Comparison of ENCODE assay signal across 14 cellular contexts in genomic region chr5:38453921-38454320, GRCh38.
DNase-seq lines count a peak whose midpoint lies in the region; ATAC-seq, FAIRE-seq and TF ChIP-seq lines count a peak whose summit lies in the region.
"Had no signal": no experiment of that assay in that cellular context is flagged by ENCODE, and none has a peak within 500 bp of the region (broad histone marks: within the 10 kb centered on the region; RNA-seq: fewer than 3 reads in every experiment).

No MANE protein-coding gene starts in this region.

- WGBS in mesenchymal stem cell, result 94% methylated on average over 11 of the region's 11 CpGs
- 58% methylated on average over 11 of the region's 11 CpGs for WGBS in HepG2 (ENCODE audit: low lambda C conversion rate)

- no peaks in the 10 kb centered on the region for H3K79me2 ChIP-seq in HepG2 (ENCODE audit: insufficient read depth, low read length)

- no peak for DNase-seq in T-helper 2 cell treated with Interferon-gamma antibody and Interleukin-4, amounts not matched to agents 5 μg/mL and 100 μg/mL, for 36 hours (ENCODE audit: low spot score)
- DNase-seq in T-helper 2 cell, result no peak
- no peak for DNase-seq in mesenchymal stem cell
- no peak for DNase-seq in HuH-7 (ENCODE audit: low spot score)
- no peak for DNase-seq in GM03348 (ENCODE audit: low spot score)
- DNase-seq in HepG2 (ENCODE audit: low spot score), result no peak
- DNase-seq: 8988T, mammary epithelial cell, NCI-H1092 treated with DMSO at 0.1 percent for 48 hours, pancreas, trophoblast cell had no signal

- H3K27me3 ChIP-seq in mesenchymal stem cell (ENCODE audit: control insufficient read depth in 1 of 2, insufficient read depth in 1 of 2, low read length in 2 of 2) (peaks cover 0 to 4% of the 10 kb centered on the region in 2 experiments), HepG2 (ENCODE audit: control insufficient read depth in 1 of 2, insufficient read depth in 2 of 2, low read length in 2 of 2) (peaks cover 2 to 43% of the 10 kb centered on the region in 2 experiments; a peak in 4 of 5 replicates)
- H3K27me3 ChIP-seq: pancreas had no signal

- H3K27me3 Mint-ChIP-seq in T-helper 2 cell treated with Interferon-gamma antibody and Interleukin-4, amounts not matched to agents 5 μg/mL and 100 μg/mL, for 36 hours (ENCODE audit: low read depth), result peaks cover 83% of the 10 kb centered on the region

- peaks cover 18% of the 10 kb centered on the region for H3K4me1 Mint-ChIP-seq in T-helper 2 cell treated with Interferon-gamma antibody and Interleukin-4, amounts not matched to agents 5 μg/mL and 100 μg/mL, for 36 hours (ENCODE audit: low read depth)

- H3K4me2 ChIP-seq in mesenchymal stem cell (ENCODE audit: low read length, poor library complexity, severe bottlenecking) (no peak overlapping the region), HepG2 (ENCODE audit: low read depth, low read length) (no peak overlapping the region)

- intact Hi-C loops in HepG2 (cut with micrococcal nuclease; ENCODE audit: unreplicated experiment), result no loop called here

- H3K4me3 ChIP-seq in mesenchymal stem cell (ENCODE audit: insufficient read depth in 1 of 2, low read depth in 1 of 2, low read length in 2 of 2) (no peak overlapping the region), HepG2 (replicated peaks in 1 of 3; ENCODE audit: insufficient read depth in 1 of 3, low read depth in 2 of 3, low read length in 3 of 3) (no peak overlapping the region)
- H3K4me3 ChIP-seq: pancreas had no signal

- H3K4me3 Mint-ChIP-seq in T-helper 2 cell treated with Interferon-gamma antibody and Interleukin-4, amounts not matched to agents 5 μg/mL and 100 μg/mL, for 36 hours, result peak overlapping the region; percentile 23
- H3K4me3 Mint-ChIP-seq: dendritic cell treated with granulocyte-macrophage colony-stimulating factor and Interleukin-4, amounts not matched to agents 40 ng/mL and 50 ng/mL, for 4 days had no signal

- no peak overlapping the region for H3K4ac ChIP-seq in mesenchymal stem cell (ENCODE audit: low read depth in 1 of 2, low read length in 2 of 2)

- no peak for TF ChIP-seq RAD21 in HepG2 (CRISPR knock-in tag; IDR thresholded peaks at IDR 0.05)

- H3K36me3 ChIP-seq in mesenchymal stem cell (ENCODE audit: control insufficient read depth in 1 of 2, insufficient read depth in 2 of 2, low read depth in 1 of 2, low read length in 2 of 2) (peaks cover 0 to 24% of the 10 kb centered on the region in 2 experiments), HepG2 (replicated peaks in 1 of 2; ENCODE audit: control insufficient read depth in 1 of 2, insufficient read depth in 2 of 2, low read length in 2 of 2) (no peaks in the 10 kb centered on the region)
- H3K36me3 ChIP-seq: pancreas had no signal

- FAIRE-seq in HepG2 (lab: Jason Lieb, UNC), result no peak
- FAIRE-seq: pancreas had no signal

- no peaks in the 10 kb centered on the region for H4K20me1 ChIP-seq in HepG2 (ENCODE audit: insufficient read depth, low read length)

- ATAC-seq in GM19455 (IDR thresholded peaks at IDR 0.05; ENCODE audit: unreplicated experiment) (peak; percentile 10), HG03135 (IDR thresholded peaks at IDR 0.05; ENCODE audit: unreplicated experiment) (peak; percentile 2), HepG2 (no peak)

- H3K27ac ChIP-seq in mesenchymal stem cell (ENCODE audit: low read length, poor library complexity, severe bottlenecking) (no peak overlapping the region), HepG2 (ENCODE audit: extremely low read length, insufficient read depth, low read length) (no peak overlapping the region)
- H3K27ac ChIP-seq: pancreas had no signal

- H4K91ac ChIP-seq in mesenchymal stem cell (ENCODE audit: low read length), result no peak overlapping the region

- no peak overlapping the region for H2BK12ac ChIP-seq in mesenchymal stem cell (ENCODE audit: low read length in 2 of 2)

- H3K4me1 ChIP-seq in mesenchymal stem cell (ENCODE audit: control insufficient read depth, insufficient read depth, low read depth, low read length) (peaks cover 5% of the 10 kb centered on the region), HepG2 (ENCODE audit: insufficient read depth, low read length) (no peaks in the 10 kb centered on the region)
- H3K4me1 ChIP-seq: pancreas had no signal

- H2BK15ac ChIP-seq in mesenchymal stem cell (ENCODE audit: low read depth, poor library complexity, severe bottlenecking), result no peak overlapping the region

- no peak overlapping the region for H3K27ac Mint-ChIP-seq in T-helper 2 cell treated with Interferon-gamma antibody and Interleukin-4, amounts not matched to agents 5 μg/mL and 100 μg/mL, for 36 hours
- H3K27ac Mint-ChIP-seq: dendritic cell treated with granulocyte-macrophage colony-stimulating factor and Interleukin-4, amounts not matched to agents 40 ng/mL and 50 ng/mL, for 4 days had no signal

- no TSS peak for BruUV-seq in HepG2 (replicated peaks; lab: Mats Ljungman, UMichigan)

- H2AK5ac ChIP-seq in mesenchymal stem cell (ENCODE audit: low read length, severe bottlenecking), result peak overlapping the region; percentile 53

- POLR2A ChIA-PET in HepG2 (lab: Yijun Ruan, JAX), result no interaction called here

- no peak overlapping the region for H2BK120ac ChIP-seq in mesenchymal stem cell (ENCODE audit: low read depth, low read length)

- no peak overlapping the region for H3K18ac ChIP-seq in mesenchymal stem cell (ENCODE audit: low read depth in 1 of 2, low read length in 2 of 2)

- no peaks in the 10 kb centered on the region for H3K79me1 ChIP-seq in mesenchymal stem cell (replicated peaks; ENCODE audit: low read length, poor library complexity, severe bottlenecking)

- no peak overlapping the region for H3K14ac ChIP-seq in mesenchymal stem cell (ENCODE audit: low read length in 2 of 2)

- CTCF ChIA-PET in HepG2 (lab: Yijun Ruan, JAX; ENCODE audit: low intra/inter-chr PET ratio, low total read pairs), result no interaction called here

- H3K23ac ChIP-seq in mesenchymal stem cell (ENCODE audit: low read length in 2 of 2), result no peak overlapping the region

- no peak overlapping the region for H2BK5ac ChIP-seq in mesenchymal stem cell (ENCODE audit: low read depth, low read length, poor library complexity, severe bottlenecking)

- TF ChIP-seq CTCF in HepG2 (CRISPR knock-in tag; IDR thresholded peaks at IDR 0.05), result no peak

- no peak overlapping the region for H2AFZ ChIP-seq in mesenchymal stem cell (ENCODE audit: low read depth, low read length)
- no peak overlapping the region for H2AFZ ChIP-seq in HepG2 (ENCODE audit: low read length)

- H3K9me3 ChIP-seq in mesenchymal stem cell (ENCODE audit: control insufficient read depth, low read length), result no peaks in the 10 kb centered on the region
- H3K9me3 ChIP-seq in HepG2 (ENCODE audit: low read length), result no peaks in the 10 kb centered on the region
- H3K9me3 ChIP-seq: pancreas had no signal

- TF ChIP-seq EP300 in HepG2 (IDR thresholded peaks at IDR 0.05; ENCODE audit: low read depth in 2 of 2, low read length in 2 of 2) (no peak), HepG2 (CRISPR knock-in tag; IDR thresholded peaks at IDR 0.05; ENCODE audit: borderline replicate concordance) (no peak)

- H3K9ac ChIP-seq in mesenchymal stem cell (ENCODE audit: low read length) (no peak overlapping the region), HepG2 (ENCODE audit: insufficient read depth, low read depth, low read length) (no peak overlapping the region)

- H4K8ac ChIP-seq in mesenchymal stem cell (ENCODE audit: low read length), result peak overlapping the region; percentile 25

- H3K36me3 Mint-ChIP-seq in T-helper 2 cell treated with Interferon-gamma antibody and Interleukin-4, amounts not matched to agents 5 μg/mL and 100 μg/mL, for 36 hours (ENCODE audit: low read depth), result no peaks in the 10 kb centered on the region

- no peaks in the 10 kb centered on the region for H3K9me3 Mint-ChIP-seq in T-helper 2 cell treated with Interferon-gamma antibody and Interleukin-4, amounts not matched to agents 5 μg/mL and 100 μg/mL, for 36 hours

- in situ Hi-C loops in HepG2 (cut with HindIII; ENCODE audit: extremely low pct_ligation_motif_present, low pct_unique_long_range_greater_than_20kb), result no loop called here

- no peak for TF ChIP-seq POLR2A in HepG2 (IDR thresholded peaks at IDR 0.05; ENCODE audit: insufficient read depth in 1 of 2, low read depth in 2 of 2, low read length in 2 of 2)

TF ChIP-seq in HepG2, 621 proteins besides CTCF, POLR2A, EP300 and RAD21:
- no peak for TF ChIP-seq DNMT3B (CRISPR knock-in tag; conservative IDR thresholded peaks at IDR 0.05)
- TF ChIP-seq MXD3 (CRISPR knock-in tag; IDR thresholded peaks at IDR 0.05), result no peak
- no peak for TF ChIP-seq ZNF280D (CRISPR knock-in tag; IDR thresholded peaks at IDR 0.05)
- no peak for TF ChIP-seq SSRP1 (CRISPR knock-in tag; IDR thresholded peaks at IDR 0.05)
- no peak for TF ChIP-seq GLI4 (CRISPR knock-in tag; IDR thresholded peaks at IDR 0.05; ENCODE audit: borderline replicate concordance)
TF ChIP-seq in HepG2: peak in this region for 0.
